20 cellular contexts compared by ENCODE assay signal in the genomic region with DNA sequence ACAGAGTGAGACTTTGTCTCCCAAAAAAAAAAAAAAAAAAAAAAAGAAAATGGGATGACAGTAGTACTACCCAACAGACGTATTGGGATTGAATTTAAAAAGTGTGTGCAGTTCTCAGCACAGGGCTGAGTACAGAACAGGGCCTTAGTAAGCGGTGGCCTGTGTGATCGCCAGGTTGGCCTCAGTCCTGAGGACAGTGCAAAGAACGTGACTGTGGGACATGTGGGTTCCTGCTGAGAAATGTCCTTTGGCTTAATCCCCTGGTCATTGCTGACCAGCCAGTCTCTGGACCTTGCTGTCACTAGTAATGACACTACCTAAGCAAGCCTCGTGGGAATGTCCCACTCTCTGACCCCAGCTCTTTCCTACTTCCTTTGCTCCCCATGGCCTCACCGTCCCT. TPM values are rescaled to one million over a fixed set of nuclear protein-coding genes. Genes with fewer than 3 reads are reported as not detected.
A peak's percentile ranks its signal among the peaks of the same experiment; 100 is the strongest.
DNase-seq lines count a peak whose midpoint lies in the region; ATAC-seq, FAIRE-seq and TF ChIP-seq lines count a peak whose summit lies in the region.
"Had no signal": no experiment of that assay in that cellular context is flagged by ENCODE, and none has a peak within 500 bp of the region (broad histone marks: within the 10 kb centered on the region; RNA-seq: fewer than 3 reads in every experiment).

No MANE protein-coding gene starts in this region.

- FAIRE-seq in frontal cortex (lab: Jason Lieb, UNC), result no peak
- FAIRE-seq: A549, D721Med, HepG2 had no signal

- TF ChIP-seq POLR2A in gastrocnemius medialis (IDR thresholded peaks at IDR 0.05), result no peak

- POLR2A ChIA-PET in activated CD4-positive, alpha-beta T cell treated with anti-CD3 and anti-CD28 coated beads for 36 hours (lab: Charles Lee), result no interaction called here

- in situ Hi-C loops in gastrocnemius medialis (cut with MboI; ENCODE audit: low sequenced_read_pairs in 4 of 4), result no loop called here
- in situ Hi-C loops in HAP-1 (cut with MboI; ENCODE audit: low sequenced_read_pairs), result loop anchor here (25.0 kb wide), 1 partner anchor 443 kb away; a partner anchor contains a TSS

- H3K36me3 Mint-ChIP-seq in activated CD4-positive, alpha-beta T cell treated with anti-CD3 and anti-CD28 coated beads, Interleukin-2, amount 10 ng/mL, durations not matched to agents 24 days and 14 days (ENCODE audit: low read depth), result peaks cover 34% of the 10 kb centered on the region
- peaks cover 30% of the 10 kb centered on the region for H3K36me3 Mint-ChIP-seq in activated CD4-positive, alpha-beta T cell treated with anti-CD3 and anti-CD28 coated beads for 36 hours (ENCODE audit: low read depth)
- peaks cover 67% of the 10 kb centered on the region for H3K36me3 Mint-ChIP-seq in activated T-helper 17 cell treated with anti-CD3 and anti-CD28 coated beads, Interleukin-2, amount 50 U/mL, for 72 hours (ENCODE audit: low read depth)
- peaks cover 66% of the 10 kb centered on the region for H3K36me3 Mint-ChIP-seq in nephron progenitor cell (ENCODE audit: low read depth)

- H3K36me3 ChIP-seq in gastrocnemius medialis, result peaks cover 0 to 58% of the 10 kb centered on the region in 2 donors
- H3K36me3 ChIP-seq in HAP-1 (replicated peaks), result peaks cover 52% of the 10 kb centered on the region

- H3K4me1 ChIP-seq in gastrocnemius medialis (peaks cover 14 to 15% of the 10 kb centered on the region in 2 donors), HAP-1 (peaks cover 4% of the 10 kb centered on the region; the same call in 1 of the 2 replicates)
- H3K4me1 ChIP-seq: A549, Caco-2 had no signal

- ATAC-seq in activated CD4-positive, alpha-beta T cell treated with anti-CD3 and anti-CD28 coated beads for 36 hours, result no peak
- ATAC-seq in activated T-helper 17 cell treated with anti-CD3 and anti-CD28 coated beads, Interleukin-2, amount 50 U/mL, for 72 hours (replicated peaks), result no peak
- peak; percentile 65 to 80 for ATAC-seq in gastrocnemius medialis
- no peak for ATAC-seq in GM18870 (IDR thresholded peaks at IDR 0.05; ENCODE audit: unreplicated experiment)
- ATAC-seq: A549, HepG2 had no signal

- TF ChIP-seq CTCF in nephron progenitor cell (IDR thresholded peaks at IDR 0.05) (no peak), gastrocnemius medialis (IDR thresholded peaks at IDR 0.05 in 4 of 5, conservative IDR thresholded peaks at IDR 0.05 in 1 of 5) (no peak)

- H3K4me3 ChIP-seq in gastrocnemius medialis, result no peak overlapping the region
- no peak overlapping the region for H3K4me3 ChIP-seq in HAP-1
- H3K4me3 ChIP-seq: A549 had no signal

- DNase-seq in activated CD4-positive, alpha-beta T cell treated with anti-CD3 and anti-CD28 coated beads, Interleukin-2, amount 10 ng/mL, durations not matched to agents 24 days and 14 days, result no peak
- DNase-seq in activated CD4-positive, alpha-beta T cell treated with anti-CD3 and anti-CD28 coated beads for 36 hours, result no peak
- DNase-seq in nephron progenitor cell, result no peak
- DNase-seq in gastrocnemius medialis, result peak in 1 of 2 donors; percentile 45
- DNase-seq in HAP-1 (ENCODE audit: low spot score in 2 of 2), result no peak
- DNase-seq in frontal cortex (ENCODE audit: low spot score in 2 of 2), result no peak
- DNase-seq: AML-193; Caco-2; CD4-positive, alpha-beta T cell; DMS79; GF-D8; GOT3; H7 had no signal

- H3K9me3 ChIP-seq in gastrocnemius medialis, result no peaks in the 10 kb centered on the region
- H3K9me3 ChIP-seq in HAP-1, result no peaks in the 10 kb centered on the region
- H3K9me3 ChIP-seq: A549, Caco-2 had no signal

- no peak overlapping the region for H3K4me3 Mint-ChIP-seq in activated CD4-positive, alpha-beta T cell treated with anti-CD3 and anti-CD28 coated beads, Interleukin-2, amount 10 ng/mL, durations not matched to agents 24 days and 14 days
- H3K4me3 Mint-ChIP-seq in activated CD4-positive, alpha-beta T cell treated with anti-CD3 and anti-CD28 coated beads for 36 hours, result no peak overlapping the region
- H3K4me3 Mint-ChIP-seq in activated T-helper 17 cell treated with anti-CD3 and anti-CD28 coated beads, Interleukin-2, amount 50 U/mL, for 72 hours, result no peak overlapping the region
- no peak overlapping the region for H3K4me3 Mint-ChIP-seq in nephron progenitor cell
- H3K4me3 Mint-ChIP-seq: CD4-positive, alpha-beta T cell had no signal

- H3K27ac ChIP-seq in gastrocnemius medialis, result peak overlapping the region in 1 of 4 donors; percentile 76
- H3K27ac ChIP-seq: 22Rv1, A549, C4-2B had no signal

- H3K27ac Mint-ChIP-seq in activated CD4-positive, alpha-beta T cell treated with anti-CD3 and anti-CD28 coated beads, Interleukin-2, amount 10 ng/mL, durations not matched to agents 24 days and 14 days, result peak overlapping the region; percentile 34
- no peak overlapping the region for H3K27ac Mint-ChIP-seq in activated CD4-positive, alpha-beta T cell treated with anti-CD3 and anti-CD28 coated beads for 36 hours
- H3K27ac Mint-ChIP-seq in activated T-helper 17 cell treated with anti-CD3 and anti-CD28 coated beads, Interleukin-2, amount 50 U/mL, for 72 hours, result peak overlapping the region; percentile 20
- H3K27ac Mint-ChIP-seq in nephron progenitor cell, result peak overlapping the region; percentile 83
- H3K27ac Mint-ChIP-seq: CD4-positive, alpha-beta T cell had no signal

- intact Hi-C loops in activated CD4-positive, alpha-beta T cell treated with anti-CD3 and anti-CD28 coated beads, Interleukin-2, amount 10 ng/mL, durations not matched to agents 24 days and 14 days (cut with micrococcal nuclease), result no loop called here
- intact Hi-C loops in activated CD4-positive, alpha-beta T cell treated with anti-CD3 and anti-CD28 coated beads for 36 hours (cut with DNase I, micrococcal nuclease), result no loop called here
- intact Hi-C loops in gastrocnemius medialis (cut with DNase I; ENCODE audit: low total_unique reads), result loop anchor here (5.0 to 10.0 kb wide), 2 partner anchors 58 to 141 kb away; no protein-coding TSS in a partner anchor

- no peaks in the 10 kb centered on the region for H3K27me3 ChIP-seq in gastrocnemius medialis
- no peaks in the 10 kb centered on the region for H3K27me3 ChIP-seq in HAP-1 (ENCODE audit: low read depth)

- no peaks in the 10 kb centered on the region for H3K27me3 Mint-ChIP-seq in activated CD4-positive, alpha-beta T cell treated with anti-CD3 and anti-CD28 coated beads, Interleukin-2, amount 10 ng/mL, durations not matched to agents 24 days and 14 days
- H3K27me3 Mint-ChIP-seq in activated CD4-positive, alpha-beta T cell treated with anti-CD3 and anti-CD28 coated beads for 36 hours, result no peaks in the 10 kb centered on the region
- no peaks in the 10 kb centered on the region for H3K27me3 Mint-ChIP-seq in activated T-helper 17 cell treated with anti-CD3 and anti-CD28 coated beads, Interleukin-2, amount 50 U/mL, for 72 hours
- no peaks in the 10 kb centered on the region for H3K27me3 Mint-ChIP-seq in nephron progenitor cell (ENCODE audit: low read depth, poor library complexity)
- H3K27me3 Mint-ChIP-seq: CD4-positive, alpha-beta T cell had no signal

- no peaks in the 10 kb centered on the region for H3K9me3 Mint-ChIP-seq in activated CD4-positive, alpha-beta T cell treated with anti-CD3 and anti-CD28 coated beads, Interleukin-2, amount 10 ng/mL, durations not matched to agents 24 days and 14 days
- no peaks in the 10 kb centered on the region for H3K9me3 Mint-ChIP-seq in activated CD4-positive, alpha-beta T cell treated with anti-CD3 and anti-CD28 coated beads for 36 hours (ENCODE audit: low read depth)
- no peaks in the 10 kb centered on the region for H3K9me3 Mint-ChIP-seq in activated T-helper 17 cell treated with anti-CD3 and anti-CD28 coated beads, Interleukin-2, amount 50 U/mL, for 72 hours
- H3K9me3 Mint-ChIP-seq in nephron progenitor cell, result peaks cover 4% of the 10 kb centered on the region
- H3K9me3 Mint-ChIP-seq: CD4-positive, alpha-beta T cell had no signal

- H3K4me1 Mint-ChIP-seq in activated CD4-positive, alpha-beta T cell treated with anti-CD3 and anti-CD28 coated beads, Interleukin-2, amount 10 ng/mL, durations not matched to agents 24 days and 14 days, result peaks cover 8% of the 10 kb centered on the region
- H3K4me1 Mint-ChIP-seq in activated CD4-positive, alpha-beta T cell treated with anti-CD3 and anti-CD28 coated beads for 36 hours, result peaks cover 4% of the 10 kb centered on the region
- peaks cover 10% of the 10 kb centered on the region for H3K4me1 Mint-ChIP-seq in activated T-helper 17 cell treated with anti-CD3 and anti-CD28 coated beads, Interleukin-2, amount 50 U/mL, for 72 hours
- peaks cover 10% of the 10 kb centered on the region for H3K4me1 Mint-ChIP-seq in nephron progenitor cell

- CTCF ChIA-PET in activated CD4-positive, alpha-beta T cell treated with anti-CD3 and anti-CD28 coated beads for 36 hours (lab: Charles Lee), result interaction anchor here (1.0 to 1.2 kb wide), 2 partner anchors 12 to 100 kb away, joined by 3 read pairs; no protein-coding TSS in a partner anchor

RNA-seq across cellular contexts. Expression of a gene that starts 13.3 kb away (rescaled TPM):
- total RNA-seq in activated CD4-positive, alpha-beta T cell treated with anti-CD3 and anti-CD28 coated beads, Interleukin-2, amount 10 ng/mL, durations not matched to agents 24 days and 14 days, result 85.4 and 92.3 TPM in 2 replicates
- 10 to 100 TPM; 81.3 to 84.5 TPM for total RNA-seq in activated CD4-positive, alpha-beta T cell treated with anti-CD3 and anti-CD28 coated beads for 36 hours
- 100 to 1,000 TPM in 1 of 2 donors, 10 to 100 TPM in 1; 83.3 to 118 TPM for total RNA-seq in activated T-helper 17 cell treated with anti-CD3 and anti-CD28 coated beads, Interleukin-2, amount 50 U/mL, for 72 hours
- 10 to 100 TPM; 48.1 to 55.3 (median 51.5) TPM for total RNA-seq in gastrocnemius medialis
- total RNA-seq in frontal cortex, result 31.0 TPM

RNA-seq across cellular contexts. Expression of a gene that starts 17.7 kb away (rescaled TPM):
- 1.8 and 2.0 TPM in 2 replicates for total RNA-seq in activated CD4-positive, alpha-beta T cell treated with anti-CD3 and anti-CD28 coated beads, Interleukin-2, amount 10 ng/mL, durations not matched to agents 24 days and 14 days
- total RNA-seq in activated CD4-positive, alpha-beta T cell treated with anti-CD3 and anti-CD28 coated beads for 36 hours, result 1 to 10 TPM in 1 of 2 experiments, under 1 TPM in 1; 0.98 to 1.2 TPM
- 1 to 10 TPM; 1.2 to 4.2 TPM for total RNA-seq in activated T-helper 17 cell treated with anti-CD3 and anti-CD28 coated beads, Interleukin-2, amount 50 U/mL, for 72 hours
- total RNA-seq in gastrocnemius medialis (1 to 10 TPM in 1 of 4 donors, under 1 TPM in 1, not detected in 2; 0.13 to 1.8 TPM), frontal cortex (0.41 TPM)

Comparison
In these comparisons a context has a peak if more than half of its experiments do, and no peak if none do; other contexts are left out.
1. ATAC-seq: peak in gastrocnemius medialis (2 of 2); none in activated CD4-positive, alpha-beta T cell treated with anti-CD3 and anti-CD28 coated beads for 36 hours (single experiment), activated T-helper 17 cell treated with anti-CD3 and anti-CD28 coated beads, Interleukin-2, amount 50 U/mL, for 72 hours (single experiment) and GM18870 (single experiment).